ENCODE assay signal across 18 cellular contexts in the genomic region with DNA sequence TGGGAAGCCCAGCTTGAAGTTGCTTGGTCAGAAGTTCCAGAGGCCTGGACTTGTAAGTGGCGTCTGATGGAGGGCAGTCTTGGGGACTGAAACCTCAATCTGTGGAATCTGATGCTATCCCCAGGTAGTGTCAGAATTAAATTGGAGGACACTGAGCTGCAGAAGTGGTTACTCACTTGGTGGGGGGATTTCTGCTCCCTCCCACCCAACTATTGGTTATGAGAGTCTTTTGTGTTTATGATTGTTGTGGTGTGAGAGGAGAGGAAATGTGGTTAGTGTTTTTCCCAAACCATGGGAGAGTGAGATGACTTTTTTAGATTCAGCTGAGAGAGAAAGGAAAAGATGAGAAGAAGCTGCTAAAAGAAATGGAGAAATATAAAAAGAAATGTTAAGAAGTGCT.
"Had no signal": no experiment of that assay in that cellular context is flagged by ENCODE, and none has a peak within 500 bp of the region (broad histone marks: within the 10 kb centered on the region; RNA-seq: fewer than 3 reads in every experiment).

No MANE protein-coding gene starts in this region.

- H3K27me3 ChIP-seq: heart left ventricle, neutrophil, right atrium auricular region, sigmoid colon, tibial artery, upper lobe of left lung, vagina had no signal

- H3K36me3 ChIP-seq: neutrophil, right atrium auricular region, sigmoid colon, upper lobe of left lung, vagina had no signal

- DNase-seq: effector memory CD4-positive, alpha-beta T cell; heart left ventricle; hippocampal formation; mammary epithelial cell; naive thymus-derived CD4-positive, alpha-beta T cell; nephron progenitor cell; sigmoid colon; stimulated activated CD4-positive, alpha-beta T cell treated with anti-CD3 and anti-CD28 coated beads, Interleukin-2, amount 100 ng/mL, for 24 hours; stimulated activated CD4-positive, alpha-beta T cell treated with anti-CD3 and anti-CD28 coated beads, Interleukin-4, amount 100 ng/mL, for 4 hours; stimulated activated naive CD4-positive, alpha-beta T cell; tibial artery; upper lobe of left lung had no signal

- H3K27ac ChIP-seq: heart left ventricle, neutrophil, right atrium auricular region, sigmoid colon, skin epidermis, tibial artery, upper lobe of left lung, vagina had no signal

- H3K4me3 Mint-ChIP-seq: nephron progenitor cell had no signal

- H3K4me1 Mint-ChIP-seq: nephron progenitor cell had no signal

- H3K27ac Mint-ChIP-seq: nephron progenitor cell had no signal

- ATAC-seq: esophagus mucosa; heart left ventricle; left lobe of liver; naive thymus-derived CD4-positive, alpha-beta T cell had no signal

- H3K4me1 ChIP-seq: right atrium auricular region, sigmoid colon, tibial artery, vagina had no signal

- H3K9me3 ChIP-seq: heart left ventricle, neutrophil, right atrium auricular region, upper lobe of left lung, vagina had no signal

- H3K4me3 ChIP-seq: heart left ventricle, right atrium auricular region, sigmoid colon, skin epidermis, tibial artery, upper lobe of left lung, vagina had no signal
